ENCODE assay signal across 33 cellular contexts in genomic region chr10:28694530-28694929, GRCh38. TPM values are rescaled to one million over a fixed set of nuclear protein-coding genes. Genes with fewer than 3 reads are reported as not detected.
DNase-seq lines count a peak whose midpoint lies in the region; ATAC-seq lines count a peak whose summit lies in the region.
"Had no signal": no experiment of that assay in that cellular context is flagged by ENCODE, and none has a peak within 500 bp of the region (broad histone marks: within the 10 kb centered on the region; RNA-seq: fewer than 3 reads in every experiment).

No MANE protein-coding gene starts in this region.

- no peaks in the 10 kb centered on the region for H3K79me1 ChIP-seq in neuronal stem cell (ENCODE audit: low read depth, low read length)

- no peak overlapping the region for H3K4me2 ChIP-seq in neuronal stem cell (ENCODE audit: insufficient read depth, low read length, poor library complexity, severe bottlenecking)
- H3K4me2 ChIP-seq: A549; BLaER1; BLaER1 treated with 17β-estradiol and CSF1 and Interleukin-3, amounts not matched to agents 10 nM and 100 nM had no signal

- H3K4me1 Mint-ChIP-seq in activated naive CD8-positive, alpha-beta T cell treated with anti-CD3 and anti-CD28 coated beads, Interleukin-2, amount 50 U/mL, for 24 hours = peaks cover 1% of the 10 kb centered on the region
- no peaks in the 10 kb centered on the region for H3K4me1 Mint-ChIP-seq in activated naive CD8-positive, alpha-beta T cell treated with anti-CD3 and anti-CD28 coated beads for 36 hours
- H3K4me1 Mint-ChIP-seq in stimulated activated naive CD8-positive, alpha-beta T cell treated with anti-CD3 and anti-CD28 coated beads, Interleukin-15, amount 100 ng/mL, for 72 hours = no peaks in the 10 kb centered on the region
- H3K4me1 Mint-ChIP-seq: B cell; CD14-positive monocyte; CD4-positive, alpha-beta memory T cell; CD4-positive, CD25-positive, alpha-beta regulatory T cell; CD8-positive, alpha-beta memory T cell had no signal

- no peak overlapping the region for H2BK5ac ChIP-seq in neuronal stem cell (ENCODE audit: low read length)

- no peaks in the 10 kb centered on the region for H3K36me3 ChIP-seq in neuronal stem cell (replicated peaks in 1 of 2; ENCODE audit: control insufficient read depth in 2 of 2, insufficient read depth in 2 of 2, low read length in 2 of 2)
- H3K36me3 ChIP-seq: BE2C; BLaER1; BLaER1 treated with 17β-estradiol and CSF1 and Interleukin-3, amounts not matched to agents 10 nM and 100 nM had no signal

- no CpG with 5 or more reads among the region's 5 CpGs for WGBS in neuronal stem cell (ENCODE audit: extremely low coverage in 2 of 2, insufficient read length in 2 of 2, insufficient replicate concordance in 1 of 2), 2 donors

- H2AFZ ChIP-seq in neuronal stem cell (ENCODE audit: low read length) = no peak overlapping the region

- H3K27ac ChIP-seq in neuronal stem cell (replicated peaks; ENCODE audit: low read length) = no peak overlapping the region
- H3K27ac ChIP-seq: 22Rv1; A549; BLaER1; BLaER1 treated with 17β-estradiol and CSF1 and Interleukin-3, amounts not matched to agents 10 nM and 100 nM; C4-2B had no signal

- no peak overlapping the region for H3K27ac Mint-ChIP-seq in activated naive CD8-positive, alpha-beta T cell treated with anti-CD3 and anti-CD28 coated beads, Interleukin-2, amount 50 U/mL, for 24 hours
- no peak overlapping the region for H3K27ac Mint-ChIP-seq in activated naive CD8-positive, alpha-beta T cell treated with anti-CD3 and anti-CD28 coated beads for 36 hours
- no peak overlapping the region for H3K27ac Mint-ChIP-seq in stimulated activated naive CD8-positive, alpha-beta T cell treated with anti-CD3 and anti-CD28 coated beads, Interleukin-15, amount 100 ng/mL, for 72 hours
- H3K27ac Mint-ChIP-seq: B cell; CD4-positive, alpha-beta memory T cell; CD4-positive, alpha-beta T cell; CD4-positive, CD25-positive, alpha-beta regulatory T cell; CD8-positive, alpha-beta memory T cell; CD8-positive, alpha-beta T cell had no signal

- no peak overlapping the region for H4K91ac ChIP-seq in neuronal stem cell (ENCODE audit: low read depth, low read length, poor library complexity)

- no peaks in the 10 kb centered on the region for H3K4me1 ChIP-seq in neuronal stem cell (ENCODE audit: control insufficient read depth in 2 of 2, insufficient read depth in 1 of 2, low read depth in 1 of 2, low read length in 2 of 2)
- H3K4me1 ChIP-seq: A549; BE2C; BLaER1; BLaER1 treated with 17β-estradiol and CSF1 and Interleukin-3, amounts not matched to agents 10 nM and 100 nM; Caco-2 had no signal

- peak; percentile 59 for ATAC-seq in activated naive CD8-positive, alpha-beta T cell treated with anti-CD3 and anti-CD28 coated beads, Interleukin-2, amount 50 U/mL, for 24 hours
- ATAC-seq in stimulated activated naive CD8-positive, alpha-beta T cell treated with anti-CD3 and anti-CD28 coated beads, Interleukin-15, Interleukin-2, amounts not matched to agents 100 U/mL and 50 U/mL, for 24 hours = peak; percentile 52
- no peak for ATAC-seq in stimulated activated naive CD8-positive, alpha-beta T cell treated with anti-CD3 and anti-CD28 coated beads, Interleukin-15, amount 100 ng/mL, for 72 hours
- no peak for ATAC-seq in HG02884 (IDR thresholded peaks at IDR 0.05; ENCODE audit: unreplicated experiment)
- ATAC-seq: A549; CD8-positive, alpha-beta T cell had no signal

- peaks cover 0 to 4% (median 0%) of the 10 kb centered on the region in 3 experiments for H3K27me3 ChIP-seq in neuronal stem cell (ENCODE audit: control insufficient read depth in 3 of 3, insufficient read depth in 3 of 3, low read depth in 1 of 3, low read length in 3 of 3)
- H3K27me3 ChIP-seq: BE2C; BLaER1; BLaER1 treated with 17β-estradiol and CSF1 and Interleukin-3, amounts not matched to agents 10 nM and 100 nM had no signal

- H3K4ac ChIP-seq in neuronal stem cell (ENCODE audit: low read length) = no peak overlapping the region

- H2BK120ac ChIP-seq in neuronal stem cell (ENCODE audit: low read depth, low read length) = no peak overlapping the region

- no peak overlapping the region for H2BK15ac ChIP-seq in neuronal stem cell (ENCODE audit: low read length)

- H3K9ac ChIP-seq in neuronal stem cell (ENCODE audit: low read depth, low read length, poor library complexity) = no peak overlapping the region
- H3K9ac ChIP-seq: BLaER1; BLaER1 treated with 17β-estradiol and CSF1 and Interleukin-3, amounts not matched to agents 10 nM and 100 nM had no signal

- no peak overlapping the region for H3K4me3 Mint-ChIP-seq in activated naive CD8-positive, alpha-beta T cell treated with anti-CD3 and anti-CD28 coated beads, Interleukin-2, amount 50 U/mL, for 24 hours
- H3K4me3 Mint-ChIP-seq in activated naive CD8-positive, alpha-beta T cell treated with anti-CD3 and anti-CD28 coated beads for 36 hours = no peak overlapping the region
- no peak overlapping the region for H3K4me3 Mint-ChIP-seq in stimulated activated naive CD8-positive, alpha-beta T cell treated with anti-CD3 and anti-CD28 coated beads, Interleukin-15, amount 100 ng/mL, for 72 hours
- H3K4me3 Mint-ChIP-seq: B cell; CD14-positive monocyte; CD4-positive, alpha-beta memory T cell; CD4-positive, alpha-beta T cell; CD4-positive, CD25-positive, alpha-beta regulatory T cell; CD8-positive, alpha-beta memory T cell; CD8-positive, alpha-beta T cell had no signal

- H2AK5ac ChIP-seq in neuronal stem cell (ENCODE audit: low read depth, low read length) = no peak overlapping the region

- H2BK12ac ChIP-seq in neuronal stem cell (ENCODE audit: low read length) = no peak overlapping the region

- H3K9me3 ChIP-seq in neuronal stem cell (replicated peaks in 1 of 2; ENCODE audit: control insufficient read depth in 2 of 2, insufficient read depth in 1 of 2, low read depth in 1 of 2, low read length in 2 of 2) = no peaks in the 10 kb centered on the region
- H3K9me3 ChIP-seq: A549; BE2C; BLaER1; BLaER1 treated with 17β-estradiol and CSF1 and Interleukin-3, amounts not matched to agents 10 nM and 100 nM; Caco-2 had no signal

- H3K18ac ChIP-seq in neuronal stem cell (ENCODE audit: low read length) = no peak overlapping the region

- H3K4me3 ChIP-seq in neuronal stem cell (ENCODE audit: low read length in 2 of 2) = no peak overlapping the region
- H3K4me3 ChIP-seq: A549; BLaER1; BLaER1 treated with 17β-estradiol and CSF1 and Interleukin-3, amounts not matched to agents 10 nM and 100 nM had no signal

- no peak for DNase-seq in activated naive CD8-positive, alpha-beta T cell treated with anti-CD3 and anti-CD28 coated beads, Interleukin-2, amount 50 U/mL, for 24 hours
- DNase-seq in activated naive CD8-positive, alpha-beta T cell treated with anti-CD3 and anti-CD28 coated beads for 36 hours = no peak
- DNase-seq in stimulated activated naive CD8-positive, alpha-beta T cell treated with anti-CD3 and anti-CD28 coated beads, Interleukin-15, Interleukin-2, amounts not matched to agents 100 U/mL and 50 U/mL, for 24 hours = no peak
- no peak for DNase-seq in stimulated activated naive CD8-positive, alpha-beta T cell treated with anti-CD3 and anti-CD28 coated beads, Interleukin-15, amount 100 ng/mL, for 72 hours
- no peak for DNase-seq in neuronal stem cell (ENCODE audit: low spot score)
- DNase-seq: 8988T; ACHN; AML-193; BE2C; C1 segment of cervical spinal cord; Caco-2; Calu3; CD4-positive, alpha-beta memory T cell; CD4-positive, alpha-beta T cell; CD4-positive, CD25-positive, alpha-beta regulatory T cell; CD8-positive, alpha-beta memory T cell; CD8-positive, alpha-beta T cell; COR-L47; DMS 273 treated with DMSO at 0.1 percent for 48 hours; DMS153; DMS53; DMS79; DMS79 treated with DMSO at 0.1 percent for 48 hours; DND-41; EL had no signal

- H3K23ac ChIP-seq in neuronal stem cell (ENCODE audit: low read depth, low read length, poor library complexity) = no peak overlapping the region

- peaks cover 12% of the 10 kb centered on the region for H3K27me3 Mint-ChIP-seq in activated naive CD8-positive, alpha-beta T cell treated with anti-CD3 and anti-CD28 coated beads, Interleukin-2, amount 50 U/mL, for 24 hours
- peaks cover 25% of the 10 kb centered on the region for H3K27me3 Mint-ChIP-seq in activated naive CD8-positive, alpha-beta T cell treated with anti-CD3 and anti-CD28 coated beads for 36 hours
- H3K27me3 Mint-ChIP-seq in stimulated activated naive CD8-positive, alpha-beta T cell treated with anti-CD3 and anti-CD28 coated beads, Interleukin-15, amount 100 ng/mL, for 72 hours = peaks cover 33% of the 10 kb centered on the region

- H3K9me3 Mint-ChIP-seq in activated naive CD8-positive, alpha-beta T cell treated with anti-CD3 and anti-CD28 coated beads, Interleukin-2, amount 50 U/mL, for 24 hours = no peaks in the 10 kb centered on the region
- H3K9me3 Mint-ChIP-seq in activated naive CD8-positive, alpha-beta T cell treated with anti-CD3 and anti-CD28 coated beads for 36 hours = no peaks in the 10 kb centered on the region
- no peaks in the 10 kb centered on the region for H3K9me3 Mint-ChIP-seq in stimulated activated naive CD8-positive, alpha-beta T cell treated with anti-CD3 and anti-CD28 coated beads, Interleukin-15, amount 100 ng/mL, for 72 hours
- H3K9me3 Mint-ChIP-seq: CD4-positive, alpha-beta memory T cell; CD4-positive, alpha-beta T cell; CD8-positive, alpha-beta T cell had no signal

- H3K36me3 Mint-ChIP-seq in activated naive CD8-positive, alpha-beta T cell treated with anti-CD3 and anti-CD28 coated beads, Interleukin-2, amount 50 U/mL, for 24 hours (ENCODE audit: low read depth) = no peaks in the 10 kb centered on the region
- H3K36me3 Mint-ChIP-seq in activated naive CD8-positive, alpha-beta T cell treated with anti-CD3 and anti-CD28 coated beads for 36 hours = no peaks in the 10 kb centered on the region
- H3K36me3 Mint-ChIP-seq: CD14-positive monocyte; CD4-positive, alpha-beta memory T cell; CD4-positive, CD25-positive, alpha-beta regulatory T cell; CD8-positive, alpha-beta memory T cell; CD8-positive, alpha-beta T cell had no signal

- no peak overlapping the region for H4K8ac ChIP-seq in neuronal stem cell (ENCODE audit: low read depth, low read length)

- peak overlapping the region; percentile 79 for H3K14ac ChIP-seq in neuronal stem cell (ENCODE audit: low read length)

RNA-seq across cellular contexts. Expression of gene BAMBI, which starts 17.2 kb away (rescaled TPM):
- under 1 TPM; 0.44 to 0.68 TPM for total RNA-seq in activated naive CD8-positive, alpha-beta T cell treated with anti-CD3 and anti-CD28 coated beads for 36 hours
- 0.82 TPM for polyA plus RNA-seq in neuronal stem cell (2013, experiment 1 of 2)
- polyA plus RNA-seq in neuronal stem cell (2013, experiment 2 of 2) = 0.71 TPM

Comparison
In these comparisons a context has a peak if more than half of its experiments do, and no peak if none do; other contexts are left out.
1. ATAC-seq: peak in activated naive CD8-positive, alpha-beta T cell treated with anti-CD3 and anti-CD28 coated beads, Interleukin-2, amount 50 U/mL, for 24 hours (single experiment) and stimulated activated naive CD8-positive, alpha-beta T cell treated with anti-CD3 and anti-CD28 coated beads, Interleukin-15, Interleukin-2, amounts not matched to agents 100 U/mL and 50 U/mL, for 24 hours (single experiment); none in stimulated activated naive CD8-positive, alpha-beta T cell treated with anti-CD3 and anti-CD28 coated beads, Interleukin-15, amount 100 ng/mL, for 72 hours (single experiment) and HG02884 (single experiment).